8 cellular contexts compared by ENCODE assay signal in genomic region chr3:141279074-141279945, GRCh38. TPM values are rescaled to one million over a fixed set of nuclear protein-coding genes. Genes with fewer than 3 reads are reported as not detected.
DNase-seq lines count a peak whose midpoint lies in the region; ATAC-seq and TF ChIP-seq lines count a peak whose summit lies in the region.

No MANE protein-coding gene starts in this region.

- H3K36me3 Mint-ChIP-seq in activated T-helper 2 cell treated with anti-CD3 and anti-CD28 coated beads, Interferon-gamma antibody, Interleukin-2, Interleukin-4, amounts not matched to agents 10 μg/mL and 5 μg/mL and 100 μg/mL, durations not matched to agents 14 hours and 24 hours and 36 hours (ENCODE audit: low read depth): peaks cover 62% of the 10 kb centered on the region

- peak; percentile 62 for ATAC-seq in GM19395 (IDR thresholded peaks at IDR 0.05; ENCODE audit: unreplicated experiment)

- no peaks in the 10 kb centered on the region for H3K27me3 ChIP-seq in Loucy (ENCODE audit: insufficient read depth, low read length, poor library complexity, severe bottlenecking)

- no peaks in the 10 kb centered on the region for H4K20me1 ChIP-seq in Loucy (ENCODE audit: insufficient read depth, low read length, poor library complexity, severe bottlenecking)

- no peak overlapping the region for H3K9ac ChIP-seq in Loucy (ENCODE audit: low read depth, low read length, poor library complexity, severe bottlenecking)

- peaks cover 35% of the 10 kb centered on the region for H3K4me1 Mint-ChIP-seq in activated T-helper 2 cell treated with anti-CD3 and anti-CD28 coated beads, Interferon-gamma antibody, Interleukin-2, Interleukin-4, amounts not matched to agents 10 μg/mL and 5 μg/mL and 100 μg/mL, durations not matched to agents 14 hours and 24 hours and 36 hours (ENCODE audit: low read depth)

- H3K27me3 Mint-ChIP-seq in activated T-helper 2 cell treated with anti-CD3 and anti-CD28 coated beads, Interferon-gamma antibody, Interleukin-2, Interleukin-4, amounts not matched to agents 10 μg/mL and 5 μg/mL and 100 μg/mL, durations not matched to agents 14 hours and 24 hours and 36 hours (ENCODE audit: low read depth): no peaks in the 10 kb centered on the region

- H3F3A ChIP-seq in Loucy (ENCODE audit: low read depth): no peaks in the 10 kb centered on the region

- no peak overlapping the region for H3K4me3 ChIP-seq in Loucy (ENCODE audit: low read length, poor library complexity, severe bottlenecking)

- H2AFZ ChIP-seq in Loucy (ENCODE audit: low read length): no peak overlapping the region

- intact Hi-C loops in activated T-helper 2 cell treated with anti-CD3 and anti-CD28 coated beads, Interferon-gamma antibody, Interleukin-2, Interleukin-4, amounts not matched to agents 10 μg/mL and 5 μg/mL and 100 μg/mL, durations not matched to agents 14 hours and 24 hours and 36 hours (cut with micrococcal nuclease): loop anchor here (1.0 to 10.0 kb wide), 2 partner anchors 48 to 265 kb away; partner anchors contain the start of gene PXYLP1

- H3K4me1 ChIP-seq in Loucy (ENCODE audit: insufficient read depth, low read length, poor library complexity, severe bottlenecking): peaks cover 24% of the 10 kb centered on the region

- H3K4me3 Mint-ChIP-seq in activated T-helper 2 cell treated with anti-CD3 and anti-CD28 coated beads, Interferon-gamma antibody, Interleukin-2, Interleukin-4, amounts not matched to agents 10 μg/mL and 5 μg/mL and 100 μg/mL, durations not matched to agents 14 hours and 24 hours and 36 hours (ENCODE audit: low read depth): no peak overlapping the region

- H3K27ac Mint-ChIP-seq in activated T-helper 2 cell treated with anti-CD3 and anti-CD28 coated beads, Interferon-gamma antibody, Interleukin-2, Interleukin-4, amounts not matched to agents 10 μg/mL and 5 μg/mL and 100 μg/mL, durations not matched to agents 14 hours and 24 hours and 36 hours: peak overlapping the region; percentile 71

- H3K9me3 Mint-ChIP-seq in activated T-helper 2 cell treated with anti-CD3 and anti-CD28 coated beads, Interferon-gamma antibody, Interleukin-2, Interleukin-4, amounts not matched to agents 10 μg/mL and 5 μg/mL and 100 μg/mL, durations not matched to agents 14 hours and 24 hours and 36 hours: no peaks in the 10 kb centered on the region

- no peaks in the 10 kb centered on the region for H3K79me2 ChIP-seq in Loucy (ENCODE audit: insufficient read depth, low read length)

- H3K4me2 ChIP-seq in Loucy (ENCODE audit: low read depth, low read length, poor library complexity, severe bottlenecking): no peak overlapping the region

- H3K9me3 ChIP-seq in Loucy (ENCODE audit: insufficient read depth, low read depth, low read length): no peaks in the 10 kb centered on the region

- peak; percentile 79 for TF ChIP-seq CTCF in Loucy (conservative IDR thresholded peaks at IDR 0.05; ENCODE audit: low read length)

- H3K36me3 ChIP-seq in Loucy (ENCODE audit: insufficient read depth, low read length): peaks cover 42% of the 10 kb centered on the region; the same call in 1 of the 2 replicates

- peak; percentile 71 for DNase-seq in DMS 273 (lab: John Stamatoyannopoulos, UW; ENCODE audit: unreplicated experiment)
- DNase-seq in activated T-helper 2 cell treated with anti-CD3 and anti-CD28 coated beads, Interferon-gamma antibody, Interleukin-2, Interleukin-4, amounts not matched to agents 10 μg/mL and 5 μg/mL and 100 μg/mL, durations not matched to agents 14 hours and 24 hours and 36 hours (ENCODE audit: low spot score): no peak
- peak; percentile 5 for DNase-seq in iPS DF 4.7 (ENCODE audit: extremely low read depth, low spot score)
- DNase-seq in superior temporal gyrus (ENCODE audit: extremely low spot score): peak; percentile 67
- no peak for DNase-seq in putamen (ENCODE audit: low spot score)
- DNase-seq in mesenteric fat pad (ENCODE audit: low spot score): no peak

- H3K9me2 ChIP-seq in Loucy (replicated peaks; ENCODE audit: low read depth, low read length): no peaks in the 10 kb centered on the region

RNA-seq across cellular contexts. Expression of gene PXYLP1, which starts 47.7 kb away (rescaled TPM):
- 57.2 and 66.0 TPM in 2 replicates for total RNA-seq in activated T-helper 2 cell treated with anti-CD3 and anti-CD28 coated beads, Interferon-gamma antibody, Interleukin-2, Interleukin-4, amounts not matched to agents 10 μg/mL and 5 μg/mL and 100 μg/mL, durations not matched to agents 14 hours and 24 hours and 36 hours
- total RNA-seq in mesenteric fat pad: 7.1 TPM

Comparison
In these comparisons a context has a peak if more than half of its experiments do, and no peak if none do; other contexts are left out.
1. DNase-seq: peak in DMS 273 (single experiment), iPS DF 4.7 (single experiment) and superior temporal gyrus (single experiment); none in activated T-helper 2 cell treated with anti-CD3 and anti-CD28 coated beads, Interferon-gamma antibody, Interleukin-2, Interleukin-4, amounts not matched to agents 10 μg/mL and 5 μg/mL and 100 μg/mL, durations not matched to agents 14 hours and 24 hours and 36 hours (single experiment), putamen (single experiment) and mesenteric fat pad (single experiment).